Comparison of ENCODE assay signal across 8 cellular contexts in genomic region chr15:44713006-44713966, GRCh38. TPM values are rescaled to one million over a fixed set of nuclear protein-coding genes. Genes with fewer than 3 reads are reported as not detected.
DNase-seq lines count a peak whose midpoint lies in the region; ATAC-seq, FAIRE-seq and TF ChIP-seq lines count a peak whose summit lies in the region.

No MANE protein-coding gene starts in this region.

- FAIRE-seq in kidney (lab: Jason Lieb, UNC), result no peak

- H3K36me3 ChIP-seq in Loucy (ENCODE audit: insufficient read depth, low read length) (peaks cover 41% of the 10 kb centered on the region), kidney (ENCODE audit: control insufficient read depth in 1 of 2, insufficient read depth in 2 of 2, low read length in 2 of 2) (peaks cover 25 to 33% of the 10 kb centered on the region in 2 donors), testis (ENCODE audit: low read depth, missing control alignments) (no peaks in the 10 kb centered on the region)

- intact Hi-C loops in kidney (cut with DNase I), result no loop called here
- intact Hi-C loops in testis (cut with DNase I; ENCODE audit: low total_unique reads), result no loop called here

- TF ChIP-seq CTCF in Loucy (conservative IDR thresholded peaks at IDR 0.05; ENCODE audit: low read length), result peak; percentile 63
- peak; percentile 7 for TF ChIP-seq CTCF in kidney (IDR thresholded peaks at IDR 0.05; ENCODE audit: borderline replicate concordance, extremely low read depth, insufficient read depth)
- no peak for TF ChIP-seq CTCF in testis (IDR thresholded peaks at IDR 0.05)

- peaks cover 79% of the 10 kb centered on the region for H3K79me2 ChIP-seq in Loucy (ENCODE audit: insufficient read depth, low read length)

- peaks cover 86% of the 10 kb centered on the region for H3K36me3 Mint-ChIP-seq in activated CD8-positive, alpha-beta T cell treated with anti-CD3 and anti-CD28 coated beads, Interleukin-2, amount 10 ng/mL, durations not matched to agents 7 days and 5 days (ENCODE audit: low read depth)

- H3K4me3 ChIP-seq in Loucy (ENCODE audit: low read length, poor library complexity, severe bottlenecking) (peak overlapping the region; percentile 83), kidney (ENCODE audit: low read length in 2 of 2) (peak overlapping the region; percentile 91 to 98), testis (peak overlapping the region; percentile 92 to 97)

- no peak for TF ChIP-seq POLR2A in testis (IDR thresholded peaks at IDR 0.05)

- in situ Hi-C loops in G401 (cut with HindIII; ENCODE audit: low sequenced_read_pairs), result no loop called here

- H3K27me3 ChIP-seq in Loucy (ENCODE audit: insufficient read depth, low read length, poor library complexity, severe bottlenecking), result peaks cover 10% of the 10 kb centered on the region
- H3K27me3 ChIP-seq in testis, result no peaks in the 10 kb centered on the region

- peak overlapping the region; percentile 98 for H3K4me2 ChIP-seq in Loucy (ENCODE audit: low read depth, low read length, poor library complexity, severe bottlenecking)

- H3K9me3 Mint-ChIP-seq in activated CD8-positive, alpha-beta T cell treated with anti-CD3 and anti-CD28 coated beads, Interleukin-2, amount 10 ng/mL, durations not matched to agents 7 days and 5 days (ENCODE audit: insufficient read depth), result no peaks in the 10 kb centered on the region

- no peaks in the 10 kb centered on the region for H3K9me2 ChIP-seq in Loucy (replicated peaks; ENCODE audit: low read depth, low read length)

- H3K4me1 ChIP-seq in Loucy (ENCODE audit: insufficient read depth, low read length, poor library complexity, severe bottlenecking) (peaks cover 51% of the 10 kb centered on the region), kidney (ENCODE audit: control insufficient read depth in 1 of 2, insufficient read depth in 1 of 2, low read depth in 1 of 2, low read length in 2 of 2) (peaks cover 0 to 3% of the 10 kb centered on the region in 2 donors), testis (peaks cover 3% of the 10 kb centered on the region)

- peaks cover 56% of the 10 kb centered on the region for H3K4me1 Mint-ChIP-seq in activated CD8-positive, alpha-beta T cell treated with anti-CD3 and anti-CD28 coated beads, Interleukin-2, amount 10 ng/mL, durations not matched to agents 7 days and 5 days (ENCODE audit: low read depth)

- POLR2A ChIA-PET in activated CD8-positive, alpha-beta T cell treated with anti-CD3 and anti-CD28 coated beads, Interleukin-2, amount 10 ng/mL, durations not matched to agents 7 days and 5 days (lab: Charles Lee), result interaction anchor here (0.6 to 20.9 kb wide), 11 partner anchors 10 to 287 kb away, joined by 3 to 2005 read pairs (median 4); partner anchors contain the start of genes CTDSPL2, SPG11 and TRIM69

- no peak for ATAC-seq in activated CD8-positive, alpha-beta T cell treated with anti-CD3 and anti-CD28 coated beads, Interleukin-2, amount 10 ng/mL, durations not matched to agents 7 days and 5 days
- no peak for ATAC-seq in HG03457 (IDR thresholded peaks at IDR 0.05; ENCODE audit: unreplicated experiment)
- ATAC-seq in GM18502 (IDR thresholded peaks at IDR 0.05; ENCODE audit: poor library complexity, unreplicated experiment), result no peak

- H3K9ac ChIP-seq in Loucy (ENCODE audit: low read depth, low read length, poor library complexity, severe bottlenecking) (peak overlapping the region; percentile 98), kidney (ENCODE audit: low read length in 2 of 2) (peak overlapping the region in 1 of 2 donors; percentile 71)

- H4K20me1 ChIP-seq in Loucy (ENCODE audit: insufficient read depth, low read length, poor library complexity, severe bottlenecking), result peaks cover 69% of the 10 kb centered on the region

- WGBS in testis, 2 donors, result 41 to 62% methylated on average over 5 of the region's 5 CpGs

- H3K9me3 ChIP-seq in Loucy (ENCODE audit: insufficient read depth, low read depth, low read length) (no peaks in the 10 kb centered on the region), kidney (ENCODE audit: control insufficient read depth in 1 of 2, low read length in 2 of 2) (no peaks in the 10 kb centered on the region), testis (no peaks in the 10 kb centered on the region)

- H3F3A ChIP-seq in Loucy (ENCODE audit: low read depth), result peaks cover 17% of the 10 kb centered on the region

- H2AFZ ChIP-seq in Loucy (ENCODE audit: low read length), result no peak overlapping the region

- H3K27ac Mint-ChIP-seq in activated CD8-positive, alpha-beta T cell treated with anti-CD3 and anti-CD28 coated beads, Interleukin-2, amount 10 ng/mL, durations not matched to agents 7 days and 5 days, result peak overlapping the region; percentile 96

- DNase-seq in G401 (ENCODE audit: low spot score) (peak; percentile 72), kidney (no peak), testis (no peak), retina (no peak)
- no peak for DNase-seq in activated CD8-positive, alpha-beta T cell treated with anti-CD3 and anti-CD28 coated beads, Interleukin-2, amount 10 ng/mL, durations not matched to agents 7 days and 5 days

- H3K4me3 Mint-ChIP-seq in activated CD8-positive, alpha-beta T cell treated with anti-CD3 and anti-CD28 coated beads, Interleukin-2, amount 10 ng/mL, durations not matched to agents 7 days and 5 days, result peak overlapping the region; percentile 99

- peak overlapping the region in 1 of 2 donors; percentile 99 for H3K27ac ChIP-seq in kidney (ENCODE audit: low read depth in 2 of 2, low read length in 2 of 2)
- peak overlapping the region; percentile 98 to 99 for H3K27ac ChIP-seq in testis

- H3K27me3 Mint-ChIP-seq in activated CD8-positive, alpha-beta T cell treated with anti-CD3 and anti-CD28 coated beads, Interleukin-2, amount 10 ng/mL, durations not matched to agents 7 days and 5 days (ENCODE audit: low read depth), result no peaks in the 10 kb centered on the region

- CTCF ChIA-PET in activated CD8-positive, alpha-beta T cell treated with anti-CD3 and anti-CD28 coated beads, Interleukin-2, amount 10 ng/mL, durations not matched to agents 7 days and 5 days (lab: Charles Lee), result interaction anchor here (0.7 to 18.3 kb wide), 12 partner anchors 11 to 135 kb away, joined by 3 to 476 read pairs (median 4); partner anchors contain the start of genes SPG11 and TRIM69

RNA-seq across cellular contexts. Expression of gene B2M, which starts 2.0 kb away (rescaled TPM):
- total RNA-seq in G401 (2014; rRNA removed; shearing (Covaris generic)), result 977 and 997 TPM in 2 replicates
- total RNA-seq in activated CD8-positive, alpha-beta T cell treated with anti-CD3 and anti-CD28 coated beads, Interleukin-2, amount 10 ng/mL, durations not matched to agents 7 days and 5 days, result 1,000 to 10,000 TPM; 6,300 to 6,473 TPM
- total RNA-seq in kidney, result 1,898 TPM
- polyA plus RNA-seq in kidney (ENCODE audit: insufficient read depth, low read depth, low replicate concordance), result 3,515 TPM
- total RNA-seq in testis, result 1,000 to 10,000 TPM in 1 of 2 donors, 100 to 1,000 TPM in 1; 439 to 1,401 TPM
- 2,068 TPM for polyA plus RNA-seq in testis (ENCODE audit: insufficient read depth, low read depth, low replicate concordance)

RNA-seq across cellular contexts. Expression of gene PATL2, which starts 2.2 kb away (rescaled TPM):
- total RNA-seq in G401 (2014; rRNA removed; shearing (Covaris generic)), result not detected in 2 replicates
- 10 to 100 TPM; 27.4 to 29.6 TPM for total RNA-seq in activated CD8-positive, alpha-beta T cell treated with anti-CD3 and anti-CD28 coated beads, Interleukin-2, amount 10 ng/mL, durations not matched to agents 7 days and 5 days
- total RNA-seq in kidney (2.1 TPM), testis (under 1 TPM; 0.62 to 0.87 TPM)
- polyA plus RNA-seq in kidney (ENCODE audit: insufficient read depth, low read depth, low replicate concordance) (0.73 TPM), testis (ENCODE audit: insufficient read depth, low read depth, low replicate concordance) (0.76 TPM)

RNA-seq across cellular contexts. Expression of gene TRIM69, which starts 23.0 kb away (rescaled TPM):
- total RNA-seq in G401 (2014; rRNA removed; shearing (Covaris generic)), result 9.2 and 10.6 TPM in 2 replicates
- 10 to 100 TPM; 53.0 to 59.5 TPM for total RNA-seq in activated CD8-positive, alpha-beta T cell treated with anti-CD3 and anti-CD28 coated beads, Interleukin-2, amount 10 ng/mL, durations not matched to agents 7 days and 5 days
- 29.6 TPM for total RNA-seq in kidney
- 41.2 TPM for polyA plus RNA-seq in kidney (ENCODE audit: insufficient read depth, low read depth, low replicate concordance)
- total RNA-seq in testis, result 10 to 100 TPM; 19.1 to 23.5 TPM
- 120 TPM for polyA plus RNA-seq in testis (ENCODE audit: insufficient read depth, low read depth, low replicate concordance)

RNA-seq across cellular contexts. Expression of gene SPG11, which starts 49.8 kb away (rescaled TPM):
- total RNA-seq in G401 (2014; rRNA removed; shearing (Covaris generic)), result 43.8 and 44.9 TPM in 2 replicates
- total RNA-seq in activated CD8-positive, alpha-beta T cell treated with anti-CD3 and anti-CD28 coated beads, Interleukin-2, amount 10 ng/mL, durations not matched to agents 7 days and 5 days, result 10 to 100 TPM; 73.8 to 75.8 TPM
- total RNA-seq in kidney, result 100 TPM
- polyA plus RNA-seq in kidney (ENCODE audit: insufficient read depth, low read depth, low replicate concordance), result 35.3 TPM
- 100 to 1,000 TPM; 127 to 137 TPM for total RNA-seq in testis
- 89.6 TPM for polyA plus RNA-seq in testis (ENCODE audit: insufficient read depth, low read depth, low replicate concordance)

Comparison
In these comparisons a context has a peak if more than half of its experiments do, and no peak if none do; other contexts are left out.
1. CTCF ChIP-seq: peak in Loucy (single experiment) and kidney (single experiment); none in testis (0 of 3).
2. Peak in every context shown above with its lines, with median percentiles within 50 percentile points of each other: H3K4me3 ChIP-seq.